Comparison of ENCODE assay signal across 24 cellular contexts in genomic region chr13:35810286-35810685, GRCh38.
"Had no signal": no experiment of that assay in that cellular context is flagged by ENCODE, and none has a peak within 500 bp of the region (broad histone marks: within the 10 kb centered on the region; RNA-seq: fewer than 3 reads in every experiment).

No MANE protein-coding gene starts in this region.

- H3K4me3 ChIP-seq: colonic mucosa, dorsolateral prefrontal cortex, ovary, prostate gland, spleen, testis, vagina had no signal

- ATAC-seq: activated CD4-positive, alpha-beta T cell treated with anti-CD3 and anti-CD28 coated beads for 36 hours; effector memory CD8-positive, alpha-beta T cell; esophagus mucosa; left cardiac atrium; natural killer cell treated with Interleukin-12 subunit alpha and Interleukin-12 subunit beta and Interleukin-15 and Interleukin-18, amount 100 ng/mL, for 72 hours had no signal

- H3K9me3 ChIP-seq: colonic mucosa, neutrophil, ovary, prostate gland, spleen, testis, vagina had no signal

- H3K36me3 ChIP-seq: colonic mucosa, neutrophil, ovary, prostate gland, spleen, vagina had no signal

- DNase-seq: activated B cell treated with CpG ODN at 0.5 μM for 24 hours; activated CD4-positive, alpha-beta T cell treated with anti-CD3 and anti-CD28 coated beads for 36 hours; activated CD4-positive, alpha-beta T cell treated with anti-CD3 and anti-CD28 coated beads, Interleukin-2, amount 50 U/mL, for 48 hours; activated naive CD4-positive, alpha-beta T cell treated with anti-CD3 and anti-CD28 coated beads for 36 hours; activated naive CD8-positive, alpha-beta T cell treated with anti-CD3 and anti-CD28 coated beads, Interleukin-2, amount 10 ng/mL, durations not matched to agents 7 days and 5 days; activated T-cell treated with anti-CD3 and anti-CD28 coated beads, Interleukin-2, amount 50 U/mL, for 48 hours; amniotic stem cell; colonic mucosa; dorsolateral prefrontal cortex; effector memory CD8-positive, alpha-beta T cell; foreskin melanocyte; islet precursor cell; left cardiac atrium; midbrain; ovary; spleen; stimulated activated CD4-positive, alpha-beta T cell treated with anti-CD3 and anti-CD28 coated beads, Interleukin-4, amount 100 ng/mL, for 1 hour; stimulated activated naive CD4-positive, alpha-beta T cell; testis had no signal

- H3K27ac ChIP-seq: colonic mucosa, dorsolateral prefrontal cortex, neutrophil, ovary, prostate gland, spleen, testis, vagina had no signal

- H3K27me3 ChIP-seq: colonic mucosa, dorsolateral prefrontal cortex, ovary, spleen, testis, vagina had no signal

- H3K4me1 ChIP-seq: colonic mucosa, prostate gland, spleen, testis had no signal
